26 cellular contexts compared by ENCODE assay signal in genomic region chr1:58340156-58340555, GRCh38.
"Had no signal": no experiment of that assay in that cellular context is flagged by ENCODE, and none has a peak within 500 bp of the region (broad histone marks: within the 10 kb centered on the region; RNA-seq: fewer than 3 reads in every experiment).

No MANE protein-coding gene starts in this region.

- H3K36me3 ChIP-seq: ascending aorta, cardiac muscle cell, SJSA1 had no signal

- H3K4me1 Mint-ChIP-seq: activated CD4-positive, alpha-beta T cell treated with anti-CD3 and anti-CD28 coated beads, Interleukin-2, amount 10 ng/mL, durations not matched to agents 24 days and 14 days; activated naive CD4-positive, alpha-beta T cell treated with anti-CD3 and anti-CD28 coated beads, Interleukin-2, amount 50 U/mL, for 24 hours; activated naive CD8-positive, alpha-beta T cell treated with anti-CD3 and anti-CD28 coated beads, Interleukin-2, amount 10 ng/mL, durations not matched to agents 7 days and 5 days had no signal

- DNase-seq: activated CD4-positive, alpha-beta T cell treated with anti-CD3 and anti-CD28 coated beads, Interleukin-2, amount 10 ng/mL, durations not matched to agents 24 days and 14 days; activated CD4-positive, alpha-beta T cell treated with anti-CD3 and anti-CD28 coated beads, Interleukin-2, amount 50 U/mL, for 4 hours; activated CD8-positive, alpha-beta T cell treated with anti-CD3 and anti-CD28 coated beads, Interleukin-2, amount 10 ng/mL, durations not matched to agents 7 days and 5 days; activated gamma-delta T cell; activated naive CD4-positive, alpha-beta T cell treated with Interleukin-2 at 50 U/mL for 16 hours; activated naive CD8-positive, alpha-beta T cell treated with anti-CD3 and anti-CD28 coated beads, Interleukin-2, amount 10 ng/mL, durations not matched to agents 7 days and 5 days; activated T-cell treated with anti-CD3 and anti-CD28 coated beads, Interleukin-2, amount 50 U/mL, for 24 hours; amygdala; NCI-H1092 treated with DMSO at 0.1 percent for 48 hours; NCI-H1417 treated with DMSO at 0.1 percent for 48 hours; NCI-H187 treated with DMSO at 0.1 percent for 48 hours; NCI-H2081; NCI-H345; NCI-H526 treated with DMSO at 0.1 percent for 48 hours; NCI-H774; SHP77 treated with DMSO at 0.1 percent for 48 hours; SK-N-SH had no signal

- H3K4me3 Mint-ChIP-seq: activated CD4-positive, alpha-beta T cell treated with anti-CD3 and anti-CD28 coated beads, Interleukin-2, amount 10 ng/mL, durations not matched to agents 24 days and 14 days; activated CD8-positive, alpha-beta T cell treated with anti-CD3 and anti-CD28 coated beads, Interleukin-2, amount 10 ng/mL, durations not matched to agents 7 days and 5 days; activated naive CD4-positive, alpha-beta T cell treated with anti-CD3 and anti-CD28 coated beads, Interleukin-2, amount 50 U/mL, for 24 hours; activated naive CD8-positive, alpha-beta T cell treated with anti-CD3 and anti-CD28 coated beads, Interleukin-2, amount 10 ng/mL, durations not matched to agents 7 days and 5 days; activated T-cell treated with anti-CD3 and anti-CD28 coated beads, Interleukin-2, amount 50 U/mL, for 24 hours; T-helper 1 cell treated with Interleukin-12 subunit alpha and Interleukin-12 subunit beta and Interleukin-4 antibody, amounts not matched to agents 30 μg/mL and 1 μg/mL, for 36 hours; T-helper 2 cell treated with Interferon-gamma antibody and Interleukin-4, amounts not matched to agents 5 μg/mL and 100 μg/mL, for 36 hours had no signal

- ATAC-seq: activated CD8-positive, alpha-beta T cell treated with anti-CD3 and anti-CD28 coated beads, Interleukin-2, amount 10 ng/mL, durations not matched to agents 7 days and 5 days; K562; Panc1 had no signal

- H3K9me3 Mint-ChIP-seq: activated CD4-positive, alpha-beta T cell treated with anti-CD3 and anti-CD28 coated beads, Interleukin-2, amount 10 ng/mL, durations not matched to agents 24 days and 14 days; activated naive CD4-positive, alpha-beta T cell treated with anti-CD3 and anti-CD28 coated beads, Interleukin-2, amount 50 U/mL, for 24 hours; activated naive CD8-positive, alpha-beta T cell treated with anti-CD3 and anti-CD28 coated beads, Interleukin-2, amount 10 ng/mL, durations not matched to agents 7 days and 5 days; activated T-cell treated with anti-CD3 and anti-CD28 coated beads, Interleukin-2, amount 50 U/mL, for 24 hours; activated T-helper 2 cell treated with anti-CD3 and anti-CD28 coated beads, Interferon-gamma antibody, Interleukin-2, Interleukin-4, amounts not matched to agents 10 μg/mL and 5 μg/mL and 100 μg/mL, durations not matched to agents 14 hours and 24 hours and 36 hours; T-helper 1 cell treated with Interleukin-12 subunit alpha and Interleukin-12 subunit beta and Interleukin-4 antibody, amounts not matched to agents 30 μg/mL and 1 μg/mL, for 36 hours; T-helper 2 cell treated with Interferon-gamma antibody and Interleukin-4, amounts not matched to agents 5 μg/mL and 100 μg/mL, for 36 hours had no signal

- H3K27me3 ChIP-seq: ascending aorta, cardiac muscle cell had no signal

- H3K27me3 Mint-ChIP-seq: activated naive CD4-positive, alpha-beta T cell treated with anti-CD3 and anti-CD28 coated beads, Interleukin-2, amount 50 U/mL, for 24 hours; activated naive CD8-positive, alpha-beta T cell treated with anti-CD3 and anti-CD28 coated beads, Interleukin-2, amount 10 ng/mL, durations not matched to agents 7 days and 5 days; activated T-cell treated with anti-CD3 and anti-CD28 coated beads, Interleukin-2, amount 50 U/mL, for 24 hours had no signal

- H3K4me2 ChIP-seq: SK-N-SH had no signal

- H3K4me3 ChIP-seq: ascending aorta, cardiac muscle cell, K562, SJSA1 had no signal

- H3K27ac Mint-ChIP-seq: activated CD4-positive, alpha-beta T cell treated with anti-CD3 and anti-CD28 coated beads, Interleukin-2, amount 10 ng/mL, durations not matched to agents 24 days and 14 days; activated CD8-positive, alpha-beta T cell treated with anti-CD3 and anti-CD28 coated beads, Interleukin-2, amount 10 ng/mL, durations not matched to agents 7 days and 5 days; activated naive CD4-positive, alpha-beta T cell treated with anti-CD3 and anti-CD28 coated beads, Interleukin-2, amount 50 U/mL, for 24 hours; activated naive CD8-positive, alpha-beta T cell treated with anti-CD3 and anti-CD28 coated beads, Interleukin-2, amount 10 ng/mL, durations not matched to agents 7 days and 5 days; activated T-cell treated with anti-CD3 and anti-CD28 coated beads, Interleukin-2, amount 50 U/mL, for 24 hours; activated T-helper 2 cell treated with anti-CD3 and anti-CD28 coated beads, Interferon-gamma antibody, Interleukin-2, Interleukin-4, amounts not matched to agents 10 μg/mL and 5 μg/mL and 100 μg/mL, durations not matched to agents 14 hours and 24 hours and 36 hours; T-helper 1 cell treated with Interleukin-12 subunit alpha and Interleukin-12 subunit beta and Interleukin-4 antibody, amounts not matched to agents 30 μg/mL and 1 μg/mL, for 36 hours; T-helper 2 cell treated with Interferon-gamma antibody and Interleukin-4, amounts not matched to agents 5 μg/mL and 100 μg/mL, for 36 hours had no signal

- H3K9ac ChIP-seq: SK-N-SH had no signal

- H3K27ac ChIP-seq: ascending aorta, cardiac muscle cell, SJSA1 had no signal

- H3K9me3 ChIP-seq: ascending aorta, SJSA1, SK-N-SH had no signal

- H3K4me1 ChIP-seq: ascending aorta, SJSA1 had no signal

- H3K36me3 Mint-ChIP-seq: activated naive CD8-positive, alpha-beta T cell treated with anti-CD3 and anti-CD28 coated beads, Interleukin-2, amount 10 ng/mL, durations not matched to agents 7 days and 5 days had no signal
